In the genomic region with DNA sequence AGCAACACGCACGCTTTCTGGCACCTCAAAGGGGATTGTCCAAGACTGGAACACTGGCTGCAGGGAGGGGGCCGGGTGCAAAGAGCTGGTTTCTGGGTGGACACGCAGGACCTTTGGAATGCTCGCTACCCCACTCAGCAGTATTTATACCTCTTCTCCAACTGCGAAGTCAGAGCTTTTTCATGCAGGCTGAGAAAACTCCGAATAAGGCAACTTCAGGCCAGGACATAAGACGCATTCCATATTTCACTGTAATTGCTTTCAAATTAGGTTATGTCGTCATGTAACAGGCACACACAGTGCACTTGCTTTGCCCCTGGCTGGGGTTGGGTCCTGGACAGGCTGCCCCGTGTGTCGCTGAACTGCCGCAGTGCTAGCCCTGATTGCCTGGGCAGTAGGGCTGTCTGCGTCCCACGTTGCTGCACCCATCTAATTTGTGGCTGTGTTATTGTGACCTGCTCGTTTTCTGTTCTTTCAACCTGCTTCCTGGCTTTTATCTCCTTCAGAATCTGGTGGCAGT, we compare ENCODE assay signal across 1 cellular context.
TF ChIP-seq lines count a peak whose summit lies in the region.

No MANE protein-coding gene starts in this region.

TF ChIP-seq in HepG2, 621 proteins besides CTCF, POLR2A, EP300 and RAD21:
- peak; percentile 39 for TF ChIP-seq RBM22 (optimal IDR thresholded peaks at IDR 0.05; ENCODE audit: low read length)
- TF ChIP-seq, protein P1, sequence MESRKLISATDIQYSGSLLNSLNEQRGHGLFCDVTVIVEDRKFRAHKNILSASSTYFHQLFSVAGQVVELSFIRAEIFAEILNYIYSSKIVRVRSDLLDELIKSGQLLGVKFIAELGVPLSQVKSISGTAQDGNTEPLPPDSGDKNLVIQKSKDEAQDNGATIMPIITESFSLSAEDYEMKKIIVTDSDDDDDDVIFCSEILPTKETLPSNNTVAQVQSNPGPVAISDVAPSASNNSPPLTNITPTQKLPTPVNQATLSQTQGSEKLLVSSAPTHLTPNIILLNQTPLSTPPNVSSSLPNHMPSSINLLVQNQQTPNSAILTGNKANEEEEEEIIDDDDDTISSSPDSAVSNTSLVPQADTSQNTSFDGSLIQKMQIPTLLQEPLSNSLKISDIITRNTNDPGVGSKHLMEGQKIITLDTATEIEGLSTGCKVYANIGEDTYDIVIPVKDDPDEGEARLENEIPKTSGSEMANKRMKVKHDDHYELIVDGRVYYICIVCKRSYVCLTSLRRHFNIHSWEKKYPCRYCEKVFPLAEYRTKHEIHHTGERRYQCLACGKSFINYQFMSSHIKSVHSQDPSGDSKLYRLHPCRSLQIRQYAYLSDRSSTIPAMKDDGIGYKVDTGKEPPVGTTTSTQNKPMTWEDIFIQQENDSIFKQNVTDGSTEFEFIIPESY (CRISPR knock-in tag; IDR thresholded peaks at IDR 0.05): no peak
